Comparison of ENCODE assay signal across 1 cellular context in the genomic region with DNA sequence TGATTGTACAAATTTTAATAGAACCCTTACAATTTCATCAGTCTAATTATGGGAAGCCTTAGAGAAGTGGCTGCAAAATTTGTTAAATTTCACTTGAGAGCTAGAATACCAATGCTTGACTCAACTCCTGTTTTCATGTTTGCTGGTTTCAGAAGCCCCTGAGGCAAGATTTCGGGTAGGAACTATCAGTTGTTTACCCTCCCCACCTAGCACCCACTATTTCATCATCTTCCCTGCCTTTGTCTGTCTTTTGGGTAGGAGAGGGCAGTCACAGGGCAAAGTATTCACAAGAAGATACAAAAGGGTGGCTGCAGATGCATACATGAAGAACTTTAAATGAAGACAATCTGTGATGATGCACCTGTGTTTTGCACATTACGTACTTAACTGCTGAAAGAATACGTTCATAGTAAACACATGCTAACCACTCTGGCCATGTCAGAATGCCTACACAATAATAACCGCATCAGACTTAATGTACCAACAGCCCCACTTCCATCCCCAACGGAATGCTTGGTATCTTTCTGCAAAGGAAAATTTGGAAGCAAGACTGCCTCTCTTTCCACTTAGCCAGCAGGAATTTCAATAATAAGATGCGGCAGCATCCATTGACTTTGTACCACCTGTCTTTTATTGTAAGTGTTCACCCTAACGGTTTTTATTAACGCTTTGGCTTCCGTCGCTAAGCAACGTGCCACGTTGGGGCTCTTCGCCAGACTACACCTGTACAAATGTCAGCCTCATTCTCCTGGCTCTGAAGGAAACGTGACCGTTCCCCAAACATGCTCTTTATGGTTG.
TF ChIP-seq lines count a peak whose summit lies in the region.

No MANE protein-coding gene starts in this region.

TF ChIP-seq in GM23338, 12 proteins besides CTCF, POLR2A, EP300 and RAD21 (continued from another document):
- TF ChIP-seq REST (IDR thresholded peaks at IDR 0.05; ENCODE audit: unreplicated experiment) = no peak
- TF ChIP-seq ETS1 (IDR thresholded peaks at IDR 0.05) = no peak
- TF ChIP-seq NANOG (IDR thresholded peaks at IDR 0.05; ENCODE audit: borderline replicate concordance) = no peak
- no peak for TF ChIP-seq POLR2AphosphoS5 (IDR thresholded peaks at IDR 0.05; ENCODE audit: low read depth)
- TF ChIP-seq STAT1 (IDR thresholded peaks at IDR 0.05; ENCODE audit: unreplicated experiment) = no peak
TF ChIP-seq in GM23338: peak in this region for 0.
